In genomic region chr1:100874433-100874832, GRCh38 we compare ENCODE assay signal across 28 cellular contexts.
"Had no signal": no experiment of that assay in that cellular context is flagged by ENCODE, and none has a peak within 500 bp of the region (broad histone marks: within the 10 kb centered on the region; RNA-seq: fewer than 3 reads in every experiment).

No MANE protein-coding gene starts in this region.

- H3K27ac Mint-ChIP-seq: stimulated activated effector memory CD8-positive, alpha-beta T cell treated with anti-CD3 and anti-CD28 coated beads, Interleukin-12 subunit alpha, Interleukin-12 subunit beta, amount 100 ng/mL, for 72 hours; stimulated activated memory B cell treated with anti-CD40 and anti-IgM and Interleukin-4, amounts not matched to agents 10 μg/mL and 1 μg/mL and 100 μg/mL, for 72 hours; stimulated activated naive B cell treated with anti-CD40 and anti-IgM and Interleukin-4, amounts not matched to agents 10 μg/mL and 1 μg/mL and 100 μg/mL, for 72 hours; stimulated activated naive CD8-positive, alpha-beta T cell treated with anti-CD3 and anti-CD28 coated beads, Interleukin-15, amount 100 ng/mL, for 72 hours; stimulated activated naive CD8-positive, alpha-beta T cell treated with anti-CD3 and anti-CD28 coated beads, Interleukin-15, Interleukin-2, amounts not matched to agents 100 ng/mL and 50 ng/mL, for 24 hours; type B pancreatic cell had no signal

- H3K4me1 ChIP-seq: stomach, suprapubic skin, testis, thyroid gland, tibial artery, tibial nerve, transverse colon, upper lobe of left lung, upper lobe of right lung, uterus, vagina had no signal

- ATAC-seq: stimulated activated effector memory CD8-positive, alpha-beta T cell treated with anti-CD3 and anti-CD28 coated beads, Interleukin-12 subunit alpha, Interleukin-12 subunit beta, amount 100 ng/mL, for 72 hours; stimulated activated memory B cell treated with anti-CD40 and anti-IgM and Interleukin-4, amounts not matched to agents 10 μg/mL and 1 μg/mL and 100 μg/mL, for 72 hours; stimulated activated naive B cell treated with anti-CD40 and anti-IgM and Interleukin-4, amounts not matched to agents 10 μg/mL and 1 μg/mL and 100 μg/mL, for 72 hours; stimulated activated naive CD8-positive, alpha-beta T cell treated with anti-CD3 and anti-CD28 coated beads, Interleukin-15, amount 100 ng/mL, for 72 hours; stimulated activated naive CD8-positive, alpha-beta T cell treated with anti-CD3 and anti-CD28 coated beads, Interleukin-15, Interleukin-2, amounts not matched to agents 100 U/mL and 50 U/mL, for 24 hours; upper lobe of right lung had no signal

- H3K27me3 ChIP-seq: stomach, suprapubic skin, testis, thyroid gland, tibial artery, tibial nerve, transverse colon, upper lobe of left lung, upper lobe of right lung, uterus, vagina had no signal

- H3K4me1 Mint-ChIP-seq: stimulated activated effector memory CD8-positive, alpha-beta T cell treated with anti-CD3 and anti-CD28 coated beads, Interleukin-12 subunit alpha, Interleukin-12 subunit beta, amount 100 ng/mL, for 72 hours; stimulated activated memory B cell treated with anti-CD40 and anti-IgM and Interleukin-4, amounts not matched to agents 10 μg/mL and 1 μg/mL and 100 μg/mL, for 72 hours; stimulated activated naive B cell treated with anti-CD40 and anti-IgM and Interleukin-4, amounts not matched to agents 10 μg/mL and 1 μg/mL and 100 μg/mL, for 72 hours had no signal

- H3K36me3 ChIP-seq: thoracic aorta, transverse colon, upper lobe of left lung, upper lobe of right lung, uterus, vagina had no signal

- H3K4me3 Mint-ChIP-seq: stimulated activated effector memory CD8-positive, alpha-beta T cell treated with anti-CD3 and anti-CD28 coated beads, Interleukin-12 subunit alpha, Interleukin-12 subunit beta, amount 100 ng/mL, for 72 hours; stimulated activated memory B cell treated with anti-CD40 and anti-IgM and Interleukin-4, amounts not matched to agents 10 μg/mL and 1 μg/mL and 100 μg/mL, for 72 hours; stimulated activated naive B cell treated with anti-CD40 and anti-IgM and Interleukin-4, amounts not matched to agents 10 μg/mL and 1 μg/mL and 100 μg/mL, for 72 hours; stimulated activated naive CD8-positive, alpha-beta T cell treated with anti-CD3 and anti-CD28 coated beads, Interleukin-15, amount 100 ng/mL, for 72 hours; stimulated activated naive CD8-positive, alpha-beta T cell treated with anti-CD3 and anti-CD28 coated beads, Interleukin-15, Interleukin-2, amounts not matched to agents 100 ng/mL and 50 ng/mL, for 24 hours; type B pancreatic cell had no signal

- H3K27ac ChIP-seq: stomach, suprapubic skin, testis, thoracic aorta, thyroid gland, tibial artery, tibial nerve, transverse colon, upper lobe of left lung, upper lobe of right lung, uterus, vagina had no signal

- H3K9me3 ChIP-seq: stomach, suprapubic skin, testis, thoracic aorta, thyroid gland, tibial artery, tibial nerve, transverse colon, upper lobe of left lung, upper lobe of right lung, uterus, vagina had no signal

- H3K36me3 Mint-ChIP-seq: stimulated activated effector memory CD8-positive, alpha-beta T cell treated with anti-CD3 and anti-CD28 coated beads, Interleukin-12 subunit alpha, Interleukin-12 subunit beta, amount 100 ng/mL, for 72 hours; stimulated activated memory B cell treated with anti-CD40 and anti-IgM and Interleukin-4, amounts not matched to agents 10 μg/mL and 1 μg/mL and 100 μg/mL, for 72 hours; stimulated activated naive B cell treated with anti-CD40 and anti-IgM and Interleukin-4, amounts not matched to agents 10 μg/mL and 1 μg/mL and 100 μg/mL, for 72 hours had no signal

- DNase-seq: stimulated activated CD4-positive, alpha-beta T cell treated with anti-CD3 and anti-CD28 coated beads, Interleukin-2, amount 100 ng/mL, for 48 hours; stimulated activated CD4-positive, alpha-beta T cell treated with anti-CD3 and anti-CD28 coated beads, Interleukin-4, amount 100 ng/mL, for 1 hour; stimulated activated CD4-positive, alpha-beta T cell treated with anti-CD3 and anti-CD28 coated beads, Interleukin-4, amount 100 ng/mL, for 24 hours; stimulated activated CD4-positive, alpha-beta T cell treated with anti-CD3 and anti-CD28 coated beads, Interleukin-4, amount 100 ng/mL, for 4 hours; stimulated activated CD8-positive, alpha-beta memory T cell treated with anti-CD3 and anti-CD28 coated beads, Interleukin-4, amount 100 ng/mL, for 48 hours; stimulated activated naive B cell treated with anti-CD40 and anti-IgM and Interleukin-4, amounts not matched to agents 10 μg/mL and 1 μg/mL and 100 μg/mL, for 72 hours; stimulated activated naive CD4-positive, alpha-beta T cell; stimulated activated naive CD4-positive, alpha-beta T cell treated with Interleukin-2 at 50 U/mL for 16 hours; stimulated activated naive CD8-positive, alpha-beta T cell treated with anti-CD3 and anti-CD28 coated beads, Interleukin-15, amount 100 ng/mL, for 72 hours; stimulated activated naive CD8-positive, alpha-beta T cell treated with anti-CD3 and anti-CD28 coated beads, Interleukin-15, Interleukin-2, amounts not matched to agents 100 U/mL and 50 U/mL, for 24 hours; stomach; substantia nigra; testis; thyroid gland; tibial artery; transverse colon; trophoblast cell; upper lobe of left lung; upper lobe of right lung; uterus had no signal

- H3K4me3 ChIP-seq: stomach, suprapubic skin, testis, thoracic aorta, thyroid gland, tibial artery, tibial nerve, transverse colon, upper lobe of left lung, upper lobe of right lung, uterus, vagina had no signal

- H3K27me3 Mint-ChIP-seq: stimulated activated memory B cell treated with anti-CD40 and anti-IgM and Interleukin-4, amounts not matched to agents 10 μg/mL and 1 μg/mL and 100 μg/mL, for 72 hours; stimulated activated naive B cell treated with anti-CD40 and anti-IgM and Interleukin-4, amounts not matched to agents 10 μg/mL and 1 μg/mL and 100 μg/mL, for 72 hours; stimulated activated naive CD8-positive, alpha-beta T cell treated with anti-CD3 and anti-CD28 coated beads, Interleukin-15, amount 100 ng/mL, for 72 hours; stimulated activated naive CD8-positive, alpha-beta T cell treated with anti-CD3 and anti-CD28 coated beads, Interleukin-15, Interleukin-2, amounts not matched to agents 100 ng/mL and 50 ng/mL, for 24 hours; type B pancreatic cell had no signal

- H3K9me3 Mint-ChIP-seq: stimulated activated effector memory CD8-positive, alpha-beta T cell treated with anti-CD3 and anti-CD28 coated beads, Interleukin-12 subunit alpha, Interleukin-12 subunit beta, amount 100 ng/mL, for 72 hours; stimulated activated memory B cell treated with anti-CD40 and anti-IgM and Interleukin-4, amounts not matched to agents 10 μg/mL and 1 μg/mL and 100 μg/mL, for 72 hours; stimulated activated naive B cell treated with anti-CD40 and anti-IgM and Interleukin-4, amounts not matched to agents 10 μg/mL and 1 μg/mL and 100 μg/mL, for 72 hours; stimulated activated naive CD8-positive, alpha-beta T cell treated with anti-CD3 and anti-CD28 coated beads, Interleukin-15, amount 100 ng/mL, for 72 hours; stimulated activated naive CD8-positive, alpha-beta T cell treated with anti-CD3 and anti-CD28 coated beads, Interleukin-15, Interleukin-2, amounts not matched to agents 100 ng/mL and 50 ng/mL, for 24 hours; type B pancreatic cell had no signal
